Comparison of ENCODE assay signal across 1 cellular context in genomic region chr3:44624696-44625528, GRCh38.
A peak's percentile ranks its signal among the peaks of the same experiment; 100 is the strongest.
TF ChIP-seq lines count a peak whose summit lies in the region.

Gene ZNF197 (plus strand): TSS chr3:44625036. CDS start chr3:44629155, 4,119 bp downstream.

TF ChIP-seq in HEK293, 187 proteins besides CTCF, POLR2A, EP300 and RAD21 (continued from another document and continues in another):
- TF ChIP-seq ZNF26 (tag by site-specific recombination; IDR thresholded peaks at IDR 0.05) (no peak), ZBTB6 (tag by site-specific recombination; IDR thresholded peaks at IDR 0.05) (no peak), TSHZ1 (tag by site-specific recombination; IDR thresholded peaks at IDR 0.05; ENCODE audit: borderline replicate concordance) (no peak), ZNF138 (tag by site-specific recombination; IDR thresholded peaks at IDR 0.05; ENCODE audit: borderline replicate concordance) (no peak), ZBTB44 (tag by site-specific recombination; IDR thresholded peaks at IDR 0.05) (no peak), ZFP69B (tag by site-specific recombination; IDR thresholded peaks at IDR 0.05) (no peak), ZNF639 (tag by site-specific recombination; IDR thresholded peaks at IDR 0.05) (no peak), ZNF2 (tag by site-specific recombination; IDR thresholded peaks at IDR 0.05) (no peak), ZNF747 (tag by site-specific recombination; IDR thresholded peaks at IDR 0.05) (no peak), ZSCAN5A (tag by site-specific recombination; IDR thresholded peaks at IDR 0.05) (no peak), ZFP37 (tag by site-specific recombination; IDR thresholded peaks at IDR 0.05) (no peak), PRDM1 (tag by site-specific recombination; IDR thresholded peaks at IDR 0.05) (no peak), ZNF571 (tag by site-specific recombination; IDR thresholded peaks at IDR 0.05) (no peak), FEZF1 (tag by site-specific recombination; IDR thresholded peaks at IDR 0.05) (no peak), ZNF174 (tag by site-specific recombination; IDR thresholded peaks at IDR 0.05) (no peak), EGR2 (tag by site-specific recombination; IDR thresholded peaks at IDR 0.05; ENCODE audit: low read depth) (no peak), MEIS1 (CRISPR knock-in tag; IDR thresholded peaks at IDR 0.05; ENCODE audit: borderline replicate concordance) (no peak), ZNF335 (tag by site-specific recombination; conservative IDR thresholded peaks at IDR 0.05) (peak; percentile 79), ZNF274 (IDR thresholded peaks at IDR 0.05; ENCODE audit: low read length) (no peak), ZNF274 (tag by site-specific recombination; IDR thresholded peaks at IDR 0.05; ENCODE audit: borderline replicate concordance) (no peak), ZBTB1 (tag by site-specific recombination; IDR thresholded peaks at IDR 0.05) (no peak), ZNF692 (tag by site-specific recombination; IDR thresholded peaks at IDR 0.05) (no peak), ZNF211 (tag by site-specific recombination; IDR thresholded peaks at IDR 0.05; ENCODE audit: low read depth) (no peak), ZNF623 (tag by site-specific recombination; IDR thresholded peaks at IDR 0.05) (no peak), ZNF521 (tag by site-specific recombination; IDR thresholded peaks at IDR 0.05) (no peak), ZNF140 (tag by site-specific recombination; IDR thresholded peaks at IDR 0.05) (no peak), ZNF777 (tag by site-specific recombination; IDR thresholded peaks at IDR 0.05; ENCODE audit: borderline replicate concordance) (no peak), HOXC10 (CRISPR knock-in tag; IDR thresholded peaks at IDR 0.05) (no peak), ZNF362 (tag by site-specific recombination; IDR thresholded peaks at IDR 0.05) (no peak), ZNF223 (tag by site-specific recombination; IDR thresholded peaks at IDR 0.05) (no peak), OSR2 (tag by site-specific recombination; IDR thresholded peaks at IDR 0.05) (no peak), YY2 (tag by site-specific recombination; IDR thresholded peaks at IDR 0.05) (no peak), ZNF830 (tag by site-specific recombination; IDR thresholded peaks at IDR 0.05; ENCODE audit: low read depth) (no peak), ZNF239 (tag by site-specific recombination; IDR thresholded peaks at IDR 0.05) (no peak), ZSCAN18 (tag by site-specific recombination; IDR thresholded peaks at IDR 0.05) (no peak), ZBTB49 (tag by site-specific recombination; IDR thresholded peaks at IDR 0.05; ENCODE audit: low read depth) (no peak), ZNF654 (tag by site-specific recombination; IDR thresholded peaks at IDR 0.05; ENCODE audit: low read depth) (no peak), ZNF354C (tag by site-specific recombination; IDR thresholded peaks at IDR 0.05; ENCODE audit: borderline replicate concordance, low read depth) (no peak), ZNF473 (tag by site-specific recombination; IDR thresholded peaks at IDR 0.05) (no peak), ZNF391 (tag by site-specific recombination; IDR thresholded peaks at IDR 0.05; ENCODE audit: borderline replicate concordance, low read depth) (no peak), KLF9 (tag by site-specific recombination; IDR thresholded peaks at IDR 0.05; ENCODE audit: low read depth) (peak; percentile 65), ZNF426 (tag by site-specific recombination; IDR thresholded peaks at IDR 0.05) (no peak), ZNF18 (tag by site-specific recombination; IDR thresholded peaks at IDR 0.05) (no peak), ZFP3 (tag by site-specific recombination; IDR thresholded peaks at IDR 0.05; ENCODE audit: low read depth) (no peak), GLIS2 (tag by site-specific recombination; IDR thresholded peaks at IDR 0.05) (no peak), SCRT1 (tag by site-specific recombination; IDR thresholded peaks at IDR 0.05; ENCODE audit: borderline replicate concordance) (no peak), ZNF701 (tag by site-specific recombination; IDR thresholded peaks at IDR 0.05) (no peak)
